8 cellular contexts compared by ENCODE assay signal in the genomic region with DNA sequence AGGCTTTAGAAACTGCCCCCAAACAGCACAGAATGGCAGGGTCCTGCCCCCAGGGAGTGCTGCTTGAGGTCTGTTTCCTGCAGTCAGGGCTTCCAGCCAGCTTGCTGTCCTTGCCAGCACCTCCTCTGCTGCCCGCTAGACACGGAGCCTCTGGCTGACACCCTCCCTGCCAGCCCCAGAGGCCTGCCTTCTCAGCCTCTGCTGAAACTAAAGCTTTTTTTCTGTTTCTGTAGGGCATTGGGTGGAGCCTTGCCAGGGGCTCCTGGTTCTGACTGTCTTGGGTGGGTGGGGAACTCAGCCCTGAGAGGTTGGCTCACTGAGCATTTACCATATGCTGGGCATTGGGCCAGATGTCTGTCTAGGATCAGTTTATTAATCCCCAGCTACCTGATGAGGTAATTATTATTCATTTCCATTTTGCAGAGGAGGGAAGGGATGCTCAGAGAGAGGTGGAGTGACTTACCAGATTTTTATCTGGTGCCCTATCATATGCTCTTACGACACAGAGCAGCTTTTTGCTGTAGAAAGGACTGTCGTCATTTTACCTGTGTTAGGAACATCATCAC. TPM values are rescaled to one million over a fixed set of nuclear protein-coding genes. Genes with fewer than 3 reads are reported as not detected.
DNase-seq lines count a peak whose midpoint lies in the region; ATAC-seq and TF ChIP-seq lines count a peak whose summit lies in the region.

No MANE protein-coding gene starts in this region.

- DNase-seq in activated CD4-positive, CD25-positive, alpha-beta regulatory T cell treated with anti-CD3 and anti-CD28 coated beads, Interleukin-2, amount 50 U/mL, for 72 hours = no peak
- DNase-seq in cerebellum (ENCODE audit: low spot score) (peak; percentile 60), myocyte (ENCODE audit: low read depth) (peak; percentile 57), NOMO-1 treated with dmso at 0.1 percent for 144 hours (lab: John Stamatoyannopoulos, UW; ENCODE audit: unreplicated experiment) (no peak)

- ATAC-seq in activated CD4-positive, CD25-positive, alpha-beta regulatory T cell treated with anti-CD3 and anti-CD28 coated beads, Interleukin-2, amount 50 U/mL, for 24 hours = peak; percentile 70 to 74
- ATAC-seq in HG03354 (IDR thresholded peaks at IDR 0.05; ENCODE audit: poor library complexity, severe bottlenecking, unreplicated experiment) = peak; percentile 34
- peak; percentile 94 for ATAC-seq in SK-N-SH treated with all-trans-retinoic acid at 6 μM for 48 hours
- no peak for ATAC-seq in HG02884 (IDR thresholded peaks at IDR 0.05; ENCODE audit: unreplicated experiment)

TF ChIP-seq in SK-N-SH treated with all-trans-retinoic acid at 6 μM for 48 hours, 23 proteins besides CTCF, POLR2A, EP300 and RAD21:
- TF ChIP-seq BACH2 (CRISPR knock-in tag; IDR thresholded peaks at IDR 0.05; ENCODE audit: borderline replicate concordance) = no peak
- no peak for TF ChIP-seq ZC3H10 (CRISPR knock-in tag; IDR thresholded peaks at IDR 0.05)
- TF ChIP-seq TSHZ2 (CRISPR knock-in tag; IDR thresholded peaks at IDR 0.05) = peak; percentile 56; the same call in 1 of the 2 replicates
- TF ChIP-seq PPARA (CRISPR knock-in tag; IDR thresholded peaks at IDR 0.05; ENCODE audit: borderline replicate concordance) = no peak
- no peak for TF ChIP-seq TOX (CRISPR knock-in tag; IDR thresholded peaks at IDR 0.05; ENCODE audit: borderline replicate concordance)
- peak; percentile 65; the same call in 1 of the 2 replicates for TF ChIP-seq ZFP3 (CRISPR knock-in tag; IDR thresholded peaks at IDR 0.05)
- TF ChIP-seq TCF4 (CRISPR knock-in tag; IDR thresholded peaks at IDR 0.05; ENCODE audit: borderline replicate concordance) = 0 out of 2 replicates have a peak, but pooled peaks have one; percentile 54
- peak; percentile 46 for TF ChIP-seq ISL1 (CRISPR knock-in tag; IDR thresholded peaks at IDR 0.05)
- TF ChIP-seq OSR1 (CRISPR knock-in tag; IDR thresholded peaks at IDR 0.05) = no peak

RNA-seq across cellular contexts. Expression of gene INPP4A, which starts 35.4 kb away (rescaled TPM):
- total RNA-seq in cerebellum (81.7 TPM), myocyte (21.7 and 22.0 TPM in 2 replicates)
- polyA plus RNA-seq in myocyte (2012) = 15.7 TPM

Comparison
In these comparisons a context has a peak if more than half of its experiments do, and no peak if none do; other contexts are left out.
1. DNase-seq: peak in cerebellum (single experiment) and myocyte (single experiment); none in activated CD4-positive, CD25-positive, alpha-beta regulatory T cell treated with anti-CD3 and anti-CD28 coated beads, Interleukin-2, amount 50 U/mL, for 72 hours (single experiment) and NOMO-1 treated with dmso at 0.1 percent for 144 hours (single experiment).